In genomic region chr1:111450185-111450584, GRCh38 we compare ENCODE assay signal across 9 cellular contexts. TPM values are rescaled to one million over a fixed set of nuclear protein-coding genes. Genes with fewer than 3 reads are reported as not detected.
DNase-seq lines count a peak whose midpoint lies in the region; ATAC-seq and TF ChIP-seq lines count a peak whose summit lies in the region.
"Had no signal": no experiment of that assay in that cellular context is flagged by ENCODE, and none has a peak within 500 bp of the region (broad histone marks: within the 10 kb centered on the region; RNA-seq: fewer than 3 reads in every experiment).

No MANE protein-coding gene starts in this region.

- WGBS in mesendoderm (ENCODE audit: extremely low coverage, insufficient coverage, low lambda C conversion rate): no CpG with 5 or more reads among the region's 3 CpGs

- peak overlapping the region; percentile 90 for H3K9ac ChIP-seq in mesendoderm (ENCODE audit: low read length)

- H2BK15ac ChIP-seq in mesendoderm (replicated peaks; ENCODE audit: low read depth): no peak overlapping the region

- peaks cover 49% of the 10 kb centered on the region for H3K79me2 ChIP-seq in mesendoderm (ENCODE audit: control insufficient read depth, insufficient read depth, low read length)

- no peak for DNase-seq in activated naive CD4-positive, alpha-beta T cell treated with Interleukin-2 at 50 U/mL for 16 hours
- DNase-seq in mesendoderm (no peak), upper lobe of right lung (no peak), cerebellar cortex (ENCODE audit: low spot score) (no peak)
- DNase-seq: stimulated activated CD4-positive, alpha-beta T cell treated with anti-CD3 and anti-CD28 coated beads, Interleukin-4, amount 100 ng/mL, for 4 hours had no signal

- ATAC-seq in upper lobe of right lung (no peak), HG02973 (IDR thresholded peaks at IDR 0.05; ENCODE audit: unreplicated experiment) (no peak), HG02938 (IDR thresholded peaks at IDR 0.05; ENCODE audit: unreplicated experiment) (no peak)

- no peak overlapping the region for H3K18ac ChIP-seq in mesendoderm (ENCODE audit: low read length)

- no peak overlapping the region for H3K23ac ChIP-seq in mesendoderm (ENCODE audit: low read length)

- peaks cover 2% of the 10 kb centered on the region for H3K36me3 ChIP-seq in mesendoderm (ENCODE audit: control insufficient read depth, insufficient read depth, low read length)
- H3K36me3 ChIP-seq in upper lobe of right lung: peaks cover 50% of the 10 kb centered on the region

- peak overlapping the region; percentile 100 for H3K4me3 Mint-ChIP-seq in activated naive CD4-positive, alpha-beta T cell treated with anti-CD3 and anti-CD28 coated beads, Interleukin-2, amount 50 U/mL, for 24 hours
- peak overlapping the region; percentile 99 to 100 (median 100) for H3K4me3 Mint-ChIP-seq in brain

- H3K4me2 ChIP-seq in mesendoderm (ENCODE audit: low read length): peak overlapping the region; percentile 56

- H3K4me3 ChIP-seq in mesendoderm (ENCODE audit: low read length): peak overlapping the region; percentile 81
- peak overlapping the region; percentile 67 for H3K4me3 ChIP-seq in upper lobe of right lung

- no peak overlapping the region for H4K5ac ChIP-seq in mesendoderm (ENCODE audit: low read length)

- H3K27me3 ChIP-seq in mesendoderm (ENCODE audit: insufficient read depth, low read length, poor library complexity) (no peaks in the 10 kb centered on the region), upper lobe of right lung (no peaks in the 10 kb centered on the region)

- no peaks in the 10 kb centered on the region for H3K9me3 ChIP-seq in upper lobe of right lung

- peak overlapping the region; percentile 96 for H3K56ac ChIP-seq in mesendoderm (ENCODE audit: low read length)

- H3K79me1 ChIP-seq in mesendoderm (ENCODE audit: low read length): peaks cover 26% of the 10 kb centered on the region

- no peak overlapping the region for H2BK5ac ChIP-seq in mesendoderm (ENCODE audit: low read length)

- H3K27ac ChIP-seq in mesendoderm (ENCODE audit: low read depth, low read length) (no peak overlapping the region), upper lobe of right lung (peak overlapping the region; percentile 75)

- H3K27me3 Mint-ChIP-seq in activated naive CD4-positive, alpha-beta T cell treated with anti-CD3 and anti-CD28 coated beads, Interleukin-2, amount 50 U/mL, for 24 hours: no peaks in the 10 kb centered on the region
- peaks cover 9% of the 10 kb centered on the region for H3K27me3 Mint-ChIP-seq in brain

- no peak overlapping the region for H2BK120ac ChIP-seq in mesendoderm (ENCODE audit: low read depth, low read length)

- no peak overlapping the region for H2AK5ac ChIP-seq in mesendoderm (ENCODE audit: low read length)

- peaks cover 10% of the 10 kb centered on the region for H3K4me1 ChIP-seq in mesendoderm (ENCODE audit: control insufficient read depth, low read depth, low read length)
- peaks cover 47% of the 10 kb centered on the region for H3K4me1 ChIP-seq in upper lobe of right lung

- no peaks in the 10 kb centered on the region for H3K9me3 Mint-ChIP-seq in activated naive CD4-positive, alpha-beta T cell treated with anti-CD3 and anti-CD28 coated beads, Interleukin-2, amount 50 U/mL, for 24 hours
- H3K9me3 Mint-ChIP-seq in brain: no peaks in the 10 kb centered on the region

- peak overlapping the region; percentile 99 for H3K27ac Mint-ChIP-seq in activated naive CD4-positive, alpha-beta T cell treated with anti-CD3 and anti-CD28 coated beads, Interleukin-2, amount 50 U/mL, for 24 hours
- H3K27ac Mint-ChIP-seq in brain: peak overlapping the region; percentile 98 to 100 (median 100)

- TF ChIP-seq CTCF in brain (conservative IDR thresholded peaks at IDR 0.05): no peak
- no peak for TF ChIP-seq CTCF in upper lobe of right lung (IDR thresholded peaks at IDR 0.05)

- H3K36me3 Mint-ChIP-seq in activated naive CD4-positive, alpha-beta T cell treated with anti-CD3 and anti-CD28 coated beads, Interleukin-2, amount 50 U/mL, for 24 hours: peaks cover 34% of the 10 kb centered on the region
- peaks cover 41% of the 10 kb centered on the region for H3K36me3 Mint-ChIP-seq in brain

- no peak overlapping the region for H3K4ac ChIP-seq in mesendoderm (ENCODE audit: low read depth, low read length)

- H3K4me1 Mint-ChIP-seq in activated naive CD4-positive, alpha-beta T cell treated with anti-CD3 and anti-CD28 coated beads, Interleukin-2, amount 50 U/mL, for 24 hours: peaks cover 90% of the 10 kb centered on the region
- peaks cover 88% of the 10 kb centered on the region for H3K4me1 Mint-ChIP-seq in brain

- H4K8ac ChIP-seq in mesendoderm (ENCODE audit: low read depth, low read length): no peak overlapping the region

- intact Hi-C loops in upper lobe of right lung (cut with DNase I): no loop called here

RNA-seq across cellular contexts. Expression of gene ATP5PB, which starts 0.9 kb away (rescaled TPM):
- 271 TPM for polyA plus RNA-seq in brain (ENCODE audit: insufficient read depth, low read depth, low replicate concordance)
- 325 TPM for polyA plus RNA-seq in mesendoderm (2013, experiment 1 of 2)
- polyA plus RNA-seq in mesendoderm (2013, experiment 2 of 2): 325 TPM
- 132 TPM for total RNA-seq in upper lobe of right lung

RNA-seq across cellular contexts. Expression of gene WDR77, which starts 1.1 kb away (rescaled TPM):
- polyA plus RNA-seq in brain (ENCODE audit: insufficient read depth, low read depth, low replicate concordance): 24.3 TPM
- 64.9 TPM for polyA plus RNA-seq in mesendoderm (2013, experiment 1 of 2)
- polyA plus RNA-seq in mesendoderm (2013, experiment 2 of 2): 63.7 TPM
- total RNA-seq in upper lobe of right lung: 20.1 TPM

RNA-seq across cellular contexts. Expression of gene OVGP1, which starts 22.6 kb away (rescaled TPM):
- 0.32 TPM for polyA plus RNA-seq in brain (ENCODE audit: insufficient read depth, low read depth, low replicate concordance)
- polyA plus RNA-seq in mesendoderm (2013, experiment 1 of 2): 0.34 TPM
- polyA plus RNA-seq in mesendoderm (2013, experiment 2 of 2): 0.22 TPM
- 1.4 TPM for total RNA-seq in upper lobe of right lung

RNA-seq across cellular contexts. Expression of gene C1orf162, which starts 23.6 kb away (rescaled TPM):
- polyA plus RNA-seq in brain (ENCODE audit: insufficient read depth, low read depth, low replicate concordance): 3.3 TPM
- 0.34 TPM for polyA plus RNA-seq in mesendoderm (2013, experiment 1 of 2)
- polyA plus RNA-seq in mesendoderm (2013, experiment 2 of 2): 0.20 TPM
- total RNA-seq in upper lobe of right lung: 79.3 TPM

RNA-seq across cellular contexts. Expression of gene ADORA3, which starts 53.2 kb away (rescaled TPM):
- 4.2 TPM for polyA plus RNA-seq in brain (ENCODE audit: insufficient read depth, low read depth, low replicate concordance)
- not detected for polyA plus RNA-seq in mesendoderm (2013, experiment 1 of 2)
- not detected for polyA plus RNA-seq in mesendoderm (2013, experiment 2 of 2)
- 9.3 TPM for total RNA-seq in upper lobe of right lung
